In genomic region chr5:115486728-115487127, GRCh38 we compare ENCODE assay signal across 2 cellular contexts.
TF ChIP-seq lines count a peak whose summit lies in the region.

No MANE protein-coding gene starts in this region.

TF ChIP-seq in HEK293, 187 proteins besides CTCF, POLR2A, EP300 and RAD21:
- TF ChIP-seq SCRT2 (tag by site-specific recombination; IDR thresholded peaks at IDR 0.05) (peak; percentile 92), ZNF132 (tag by site-specific recombination; IDR thresholded peaks at IDR 0.05; ENCODE audit: borderline replicate concordance) (no peak), SCRT1 (tag by site-specific recombination; IDR thresholded peaks at IDR 0.05; ENCODE audit: borderline replicate concordance) (peak; percentile 78)

TF ChIP-seq in H1, 55 proteins besides CTCF, POLR2A, EP300 and RAD21 (continued from another document):
- TF ChIP-seq HDAC2 (IDR thresholded peaks at IDR 0.05; ENCODE audit: borderline replicate concordance in 1 of 2, low read depth in 2 of 2, low read length in 2 of 2): no peak
- no peak for TF ChIP-seq CBX8 (IDR thresholded peaks at IDR 0.05; ENCODE audit: borderline replicate concordance, low read depth, low read length)
- no peak for TF ChIP-seq TEAD4 (IDR thresholded peaks at IDR 0.05; ENCODE audit: low read depth, low read length)
- no peak for TF ChIP-seq SUZ12 (IDR thresholded peaks at IDR 0.05; ENCODE audit: low read length)
- TF ChIP-seq SRF (IDR thresholded peaks at IDR 0.05; ENCODE audit: low read depth, low read length): no peak
